8 cellular contexts compared by ENCODE assay signal in the genomic region with DNA sequence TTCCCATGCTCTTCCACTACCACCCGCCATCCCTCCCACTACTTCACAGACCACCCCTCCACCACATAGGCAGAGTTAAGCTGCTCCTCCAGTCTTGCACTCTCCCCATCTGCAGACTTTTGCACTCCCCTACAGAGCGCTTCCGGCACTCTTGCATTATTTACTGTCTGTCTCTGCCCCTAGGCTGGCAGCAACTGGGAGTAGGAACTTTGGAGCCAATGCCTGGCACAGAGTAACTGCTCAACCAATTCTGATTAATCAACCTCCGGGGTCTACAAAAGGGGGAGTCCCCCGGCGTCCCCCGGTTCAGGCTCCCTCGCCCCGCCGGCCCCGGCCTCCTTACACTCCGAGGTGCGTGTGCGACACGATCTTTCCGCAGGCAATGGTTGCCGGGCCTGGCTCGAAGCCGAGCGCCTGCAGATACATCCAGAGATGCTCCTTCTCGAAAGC. TPM values are rescaled to one million over a fixed set of nuclear protein-coding genes. Genes with fewer than 3 reads are reported as not detected.
DNase-seq lines count a peak whose midpoint lies in the region; ATAC-seq and TF ChIP-seq lines count a peak whose summit lies in the region.

No MANE protein-coding gene starts in this region.

- H3K9me3 ChIP-seq in heart left ventricle, result no peaks in the 10 kb centered on the region

- intact Hi-C loops in heart left ventricle (cut with DNase I), result loop anchor here in 4 of 10 donors (2.0 to 10.0 kb wide), 6 partner anchors 23 to 355 kb away; partner anchors contain the start of gene RPS6 (in 1 of the 4)

- H3K27me3 ChIP-seq in heart left ventricle, result no peaks in the 10 kb centered on the region
- no peaks in the 10 kb centered on the region for H3K27me3 ChIP-seq in rectal smooth muscle tissue (ENCODE audit: control insufficient read depth, insufficient read depth, low read length)

- TF ChIP-seq CTCF in heart left ventricle (IDR thresholded peaks at IDR 0.05), result no peak

- CTCF ChIA-PET in activated naive CD4-positive, alpha-beta T cell treated with anti-CD3 and anti-CD28 coated beads, Interleukin-2, amount 10 ng/mL, durations not matched to agents 7 days and 5 days (lab: Charles Lee), result interaction anchor here (0.7 to 1.8 kb wide), 3 partner anchors 16 to 72 kb away, joined by 3 to 10 read pairs (median 7); no protein-coding TSS in a partner anchor

- H3K27ac ChIP-seq in heart left ventricle, result peak overlapping the region in 11 of 12 donors; percentile 36 to 92 (median 88)
- H3K27ac ChIP-seq in rectal smooth muscle tissue (ENCODE audit: low read depth, low read length), result peak overlapping the region; percentile 89

- H3K36me3 Mint-ChIP-seq in activated naive CD4-positive, alpha-beta T cell treated with anti-CD3 and anti-CD28 coated beads, Interleukin-2, amount 10 ng/mL, durations not matched to agents 7 days and 5 days, result peaks cover 23% of the 10 kb centered on the region

- H3K9me3 Mint-ChIP-seq in activated naive CD4-positive, alpha-beta T cell treated with anti-CD3 and anti-CD28 coated beads, Interleukin-2, amount 10 ng/mL, durations not matched to agents 7 days and 5 days, result no peaks in the 10 kb centered on the region

- peak overlapping the region; percentile 93 for H3K27ac Mint-ChIP-seq in activated naive CD4-positive, alpha-beta T cell treated with anti-CD3 and anti-CD28 coated beads, Interleukin-2, amount 10 ng/mL, durations not matched to agents 7 days and 5 days

- 1 to 2% (median 1%) methylated on average over 13 to 21 of the region's 21 CpGs for WGBS in heart left ventricle, 4 donors

- peaks cover 0 to 28% (median 11%) of the 10 kb centered on the region in 12 donors for H3K4me1 ChIP-seq in heart left ventricle
- H3K4me1 ChIP-seq in rectal smooth muscle tissue (ENCODE audit: control insufficient read depth, insufficient read depth, low read length), result peaks cover 2% of the 10 kb centered on the region

- H3K9ac ChIP-seq in rectal smooth muscle tissue (ENCODE audit: low read length), result peak overlapping the region; percentile 42

- H3K27me3 Mint-ChIP-seq in activated naive CD4-positive, alpha-beta T cell treated with anti-CD3 and anti-CD28 coated beads, Interleukin-2, amount 10 ng/mL, durations not matched to agents 7 days and 5 days, result no peaks in the 10 kb centered on the region

- H3K36me3 ChIP-seq in heart left ventricle (peaks cover 0 to 11% (median 0%) of the 10 kb centered on the region in 9 donors), rectal smooth muscle tissue (ENCODE audit: control insufficient read depth, insufficient read depth, low read length) (no peaks in the 10 kb centered on the region)

- peak overlapping the region; percentile 94 for H3K4me3 Mint-ChIP-seq in activated naive CD4-positive, alpha-beta T cell treated with anti-CD3 and anti-CD28 coated beads, Interleukin-2, amount 10 ng/mL, durations not matched to agents 7 days and 5 days

- DNase-seq in AG08396 (ENCODE audit: low spot score) (peak; percentile 24), OCI-M1 (lab: John Stamatoyannopoulos, UW) (peak; percentile 40), heart left ventricle (peak in 3 of 5 donors; percentile 24 to 47 (median 34)), DMS114 treated with DMSO at 0.1 percent for 48 hours (lab: John Stamatoyannopoulos, UW; ENCODE audit: unreplicated experiment) (no peak)
- peak; percentile 60 for DNase-seq in activated naive CD4-positive, alpha-beta T cell treated with anti-CD3 and anti-CD28 coated beads, Interleukin-2, amount 10 ng/mL, durations not matched to agents 7 days and 5 days

- peak overlapping the region; percentile 56 to 92 (median 77) for H3K4me3 ChIP-seq in heart left ventricle
- H3K4me3 ChIP-seq in rectal smooth muscle tissue (ENCODE audit: low read length), result peak overlapping the region; percentile 76

- H3K4me1 Mint-ChIP-seq in activated naive CD4-positive, alpha-beta T cell treated with anti-CD3 and anti-CD28 coated beads, Interleukin-2, amount 10 ng/mL, durations not matched to agents 7 days and 5 days, result peaks cover 41% of the 10 kb centered on the region

- no peak for TF ChIP-seq POLR2A in heart left ventricle (IDR thresholded peaks at IDR 0.05)

- ATAC-seq in GM18868 (IDR thresholded peaks at IDR 0.05; ENCODE audit: unreplicated experiment) (peak; percentile 20), HG03064 (IDR thresholded peaks at IDR 0.05; ENCODE audit: low read depth, unreplicated experiment) (peak; percentile 35), heart left ventricle (peak; percentile 8 to 29 (median 16))

RNA-seq across cellular contexts. Expression of gene HAUS6, which starts 0.5 kb away (rescaled TPM):
- 1 to 10 TPM; 4.6 to 8.8 (median 7.3) TPM for total RNA-seq in heart left ventricle
- 1 to 10 TPM; 1.7 to 4.6 TPM for polyA plus RNA-seq in heart left ventricle

RNA-seq across cellular contexts. Expression of gene PLIN2, which starts 25.1 kb away (rescaled TPM):
- total RNA-seq in heart left ventricle, result 100 to 1,000 TPM in 5 of 9 donors, 10 to 100 TPM in 4; 42.4 to 538 (median 115) TPM
- polyA plus RNA-seq in heart left ventricle, result 100 to 1,000 TPM in 1 of 2 donors, 10 to 100 TPM in 1; 57.8 to 557 TPM

RNA-seq across cellular contexts. Expression of gene RRAGA, which starts 53.0 kb away (rescaled TPM):
- 10 to 100 TPM; 60.1 to 93.3 (median 83.6) TPM for total RNA-seq in heart left ventricle
- 100 to 1,000 TPM in 1 of 2 donors, 10 to 100 TPM in 1; 47.1 to 107 TPM for polyA plus RNA-seq in heart left ventricle
